16 cellular contexts compared by ENCODE assay signal in genomic region chr10:90787376-90787775, GRCh38.
"Had no signal": no experiment of that assay in that cellular context is flagged by ENCODE, and none has a peak within 500 bp of the region (broad histone marks: within the 10 kb centered on the region; RNA-seq: fewer than 3 reads in every experiment).

No MANE protein-coding gene starts in this region.

- H3K4me1 ChIP-seq: neural progenitor cell, pancreas, prostate gland, psoas muscle, right atrium auricular region, right lobe of liver, sigmoid colon had no signal

- H3K27me3 ChIP-seq: neural progenitor cell, neutrophil, ovary, pancreas, right atrium auricular region, right lobe of liver, sigmoid colon had no signal

- H3K9ac ChIP-seq: neural progenitor cell, parathyroid adenoma had no signal

- H3K9me3 ChIP-seq: neutrophil, ovary, pancreas, prostate gland, psoas muscle, right atrium auricular region, right lobe of liver, sigmoid colon, spleen had no signal

- H3K4me3 ChIP-seq: neural progenitor cell, ovary, pancreas, prostate gland, psoas muscle, right atrium auricular region, right lobe of liver, sigmoid colon, skin epidermis, smooth muscle cell, spleen had no signal

- H3K27ac ChIP-seq: neural progenitor cell, neutrophil, ovary, pancreas, parathyroid adenoma, prostate gland, psoas muscle, right atrium auricular region, right lobe of liver, sigmoid colon, skin epidermis, spleen had no signal

- DNase-seq: natural killer cell; occipital lobe; ovary; psoas muscle; sigmoid colon; spleen; stimulated activated CD4-positive, alpha-beta T cell treated with anti-CD3 and anti-CD28 coated beads, Interleukin-1b, Interleukin-23, amount 100 ng/mL, for 48 hours had no signal

- H3K36me3 ChIP-seq: neural progenitor cell, neutrophil, ovary, pancreas, prostate gland, right atrium auricular region, right lobe of liver, sigmoid colon, spleen had no signal

- H3K4me2 ChIP-seq: neural progenitor cell, smooth muscle cell had no signal

- H2AFZ ChIP-seq: neural progenitor cell had no signal
